ENCODE assay signal across 24 cellular contexts in genomic region chr15:43194775-43195174, GRCh38. TPM values are rescaled to one million over a fixed set of nuclear protein-coding genes. Genes with fewer than 3 reads are reported as not detected.
DNase-seq lines count a peak whose midpoint lies in the region; ATAC-seq and TF ChIP-seq lines count a peak whose summit lies in the region.
"Had no signal": no experiment of that assay in that cellular context is flagged by ENCODE, and none has a peak within 500 bp of the region (broad histone marks: within the 10 kb centered on the region; RNA-seq: fewer than 3 reads in every experiment).

No MANE protein-coding gene starts in this region.

- peaks cover 14% of the 10 kb centered on the region for H3K4me1 Mint-ChIP-seq in chondrocyte (ENCODE audit: low read depth)
- no peaks in the 10 kb centered on the region for H3K4me1 Mint-ChIP-seq in stimulated activated naive CD8-positive, alpha-beta T cell treated with anti-CD3 and anti-CD28 coated beads, Interleukin-15, amount 100 ng/mL, for 72 hours

- no peak overlapping the region for H3K4me3 Mint-ChIP-seq in chondrocyte (ENCODE audit: unreplicated experiment)
- no peak overlapping the region for H3K4me3 Mint-ChIP-seq in stimulated activated naive CD8-positive, alpha-beta T cell treated with anti-CD3 and anti-CD28 coated beads, Interleukin-15, amount 100 ng/mL, for 72 hours
- H3K4me3 Mint-ChIP-seq: CD8-positive, alpha-beta T cell had no signal

- H3K9me3 Mint-ChIP-seq in chondrocyte (ENCODE audit: low read depth) = peaks cover 7% of the 10 kb centered on the region
- H3K9me3 Mint-ChIP-seq in stimulated activated naive CD8-positive, alpha-beta T cell treated with anti-CD3 and anti-CD28 coated beads, Interleukin-15, amount 100 ng/mL, for 72 hours = peaks cover 7 to 9% of the 10 kb centered on the region in 2 donors

- WGBS in heart right ventricle, 2 donors = 42 to 68% methylated on average over 2 of the region's 2 CpGs

- H3K27ac ChIP-seq in heart right ventricle (peak overlapping the region in 9 of 10 donors; percentile 8 to 60 (median 43)), skeletal muscle tissue (ENCODE audit: low read depth, low read length) (peak overlapping the region; percentile 81)
- H3K27ac ChIP-seq: BLaER1 treated with 17β-estradiol and CSF1 and Interleukin-3, amounts not matched to agents 10 nM and 100 nM had no signal

- H3K4me1 ChIP-seq in heart right ventricle (peaks cover 5 to 33% (median 11%) of the 10 kb centered on the region in 9 donors), skeletal muscle tissue (ENCODE audit: control insufficient read depth in 3 of 3, insufficient read depth in 3 of 3, low read length in 3 of 3) (peaks cover 9 to 20% (median 17%) of the 10 kb centered on the region in 3 donors)

- peaks cover 0 to 10% (median 0%) of the 10 kb centered on the region in 11 donors for H3K9me3 ChIP-seq in heart right ventricle
- H3K9me3 ChIP-seq in skeletal muscle tissue (ENCODE audit: control insufficient read depth in 3 of 3, low read length in 3 of 3) = no peaks in the 10 kb centered on the region

- peak in 2 of 8 donors; percentile 29 to 34 for ATAC-seq in heart right ventricle
- no peak for ATAC-seq in stimulated activated naive CD8-positive, alpha-beta T cell treated with anti-CD3 and anti-CD28 coated beads, Interleukin-15, amount 100 ng/mL, for 72 hours
- ATAC-seq: CD8-positive, alpha-beta T cell; HepG2; SK-N-SH treated with all-trans-retinoic acid at 6 μM for 48 hours had no signal

- H3K27ac Mint-ChIP-seq in chondrocyte (ENCODE audit: unreplicated experiment) = peak overlapping the region; percentile 14
- peak overlapping the region in 1 of 2 donors; percentile 74 for H3K27ac Mint-ChIP-seq in stimulated activated naive CD8-positive, alpha-beta T cell treated with anti-CD3 and anti-CD28 coated beads, Interleukin-15, amount 100 ng/mL, for 72 hours
- H3K27ac Mint-ChIP-seq: CD8-positive, alpha-beta T cell had no signal

- in situ Hi-C loops in G401 (cut with HindIII; ENCODE audit: low sequenced_read_pairs) = no loop called here

- DNase-seq in heart right ventricle (no peak), cardiac septum (ENCODE audit: low spot score) (no peak), HCEC 1CT (peak; percentile 55), chondrocyte (ENCODE audit: low spot score) (no peak), T1000 (lab: John Stamatoyannopoulos, UW) (no peak), G401 (ENCODE audit: low spot score) (no peak)
- DNase-seq in stimulated activated naive CD8-positive, alpha-beta T cell treated with anti-CD3 and anti-CD28 coated beads, Interleukin-15, amount 100 ng/mL, for 72 hours = no peak
- DNase-seq: Calu3; CD8-positive, alpha-beta T cell; H7; KG1; MV-4-11; NCI-H1417; NCI-H187; NCI-H2107; NCI-H2227 treated with DMSO at 0.1 percent for 48 hours; NCI-H510A treated with DMSO at 0.1 percent for 48 hours; NCI-H774; SIG-M5 had no signal

- H3K27me3 Mint-ChIP-seq in chondrocyte (ENCODE audit: low read depth) = no peaks in the 10 kb centered on the region
- no peaks in the 10 kb centered on the region for H3K27me3 Mint-ChIP-seq in stimulated activated naive CD8-positive, alpha-beta T cell treated with anti-CD3 and anti-CD28 coated beads, Interleukin-15, amount 100 ng/mL, for 72 hours

- TF ChIP-seq CTCF in heart right ventricle (IDR thresholded peaks at IDR 0.05) = no peak
- TF ChIP-seq CTCF in chondrocyte (IDR thresholded peaks at IDR 0.05) = no peak

- peak overlapping the region; percentile 4 to 51 (median 48) for H3K9ac ChIP-seq in skeletal muscle tissue (ENCODE audit: low read depth in 1 of 3, low read length in 3 of 3)
- H3K9ac ChIP-seq: BLaER1 treated with 17β-estradiol and CSF1 and Interleukin-3, amounts not matched to agents 10 nM and 100 nM had no signal

- H3K36me3 Mint-ChIP-seq in chondrocyte (ENCODE audit: low read depth) = peaks cover 29% of the 10 kb centered on the region

- H3K27me3 ChIP-seq in heart right ventricle (no peaks in the 10 kb centered on the region), skeletal muscle tissue (ENCODE audit: control insufficient read depth in 3 of 3, insufficient read depth in 3 of 3, low read length in 3 of 3) (no peaks in the 10 kb centered on the region)
- H3K27me3 ChIP-seq: BLaER1 treated with 17β-estradiol and CSF1 and Interleukin-3, amounts not matched to agents 10 nM and 100 nM had no signal

- intact Hi-C loops in heart right ventricle (cut with DNase I) (no loop called here), cardiac septum (cut with DNase I) (no loop called here)

- H3K4me3 ChIP-seq in heart right ventricle (no peak overlapping the region), skeletal muscle tissue (ENCODE audit: low read length in 3 of 3) (no peak overlapping the region)
- H3K4me3 ChIP-seq: BLaER1 treated with 17β-estradiol and CSF1 and Interleukin-3, amounts not matched to agents 10 nM and 100 nM had no signal

- H3K36me3 ChIP-seq in heart right ventricle (peaks cover 0 to 92% (median 58%) of the 10 kb centered on the region in 9 donors), skeletal muscle tissue (ENCODE audit: control insufficient read depth in 3 of 3, insufficient read depth in 3 of 3, low read length in 3 of 3) (peaks cover 21 to 47% (median 45%) of the 10 kb centered on the region in 3 donors)

RNA-seq across cellular contexts. Expression of gene CCNDBP1, which starts 9.6 kb away (rescaled TPM):
- 10 to 100 TPM; 43.7 to 65.1 (median 59.9) TPM for total RNA-seq in heart right ventricle
- 10 to 100 TPM; 27.6 to 54.2 TPM for polyA plus RNA-seq in heart right ventricle
- 56.6 TPM for total RNA-seq in cardiac septum
- 31.2 to 40.1 TPM (median 37.9 TPM) in 3 replicates for total RNA-seq in chondrocyte
- total RNA-seq in skeletal muscle tissue = 45.4 TPM
- total RNA-seq in G401 (2014; rRNA removed; shearing (Covaris generic)) = 32.1 and 38.9 TPM in 2 replicates

RNA-seq across cellular contexts. Expression of gene EPB42, which starts 26.0 kb away (rescaled TPM):
- total RNA-seq in heart right ventricle (under 1 TPM in 6 of 10 donors, not detected in 4; 0.12 to 0.26 (median 0.16) TPM), cardiac septum (0.38 TPM), chondrocyte (not detected in 3 replicates), skeletal muscle tissue (13.6 TPM)
- under 1 TPM in 1 of 2 donors, not detected in 1; 0.03 TPM for polyA plus RNA-seq in heart right ventricle
- total RNA-seq in G401 (2014; rRNA removed; shearing (Covaris generic)) = not detected in 2 replicates
- total RNA-seq: Calu3; CD8-positive, alpha-beta T cell; H7; HepG2; RPMI7951 had no signal
- polyA plus RNA-seq: HepG2 had no signal

Comparison
In these comparisons a context has a peak if more than half of its experiments do, and no peak if none do; other contexts are left out.
1. RNA of gene EPB42, which starts 26.0 kb away (total RNA-seq): 13.6 TPM in skeletal muscle tissue (single experiment); 0.38 TPM in cardiac septum (single experiment), 0.12 to 0.26 TPM in heart right ventricle, not detected in chondrocyte and not detected in G401; every median in the first group is over 10 times any median in the second.